Comparison of ENCODE assay signal across 21 cellular contexts in genomic region chr4:189200346-189200745, GRCh38.
DNase-seq lines count a peak whose midpoint lies in the region; ATAC-seq lines count a peak whose summit lies in the region.
"Had no signal": no experiment of that assay in that cellular context is flagged by ENCODE, and none has a peak within 500 bp of the region (broad histone marks: within the 10 kb centered on the region; RNA-seq: fewer than 3 reads in every experiment).

No MANE protein-coding gene starts in this region.

- DNase-seq in COR-L47 (lab: John Stamatoyannopoulos, UW) (peak; percentile 41), DMS153 treated with DMSO at 0.1 percent for 48 hours (lab: John Stamatoyannopoulos, UW; ENCODE audit: unreplicated experiment) (peak; percentile 82), NCI-H1436 treated with DMSO at 0.1 percent for 48 hours (lab: John Stamatoyannopoulos, UW) (peak; percentile 1), RPMI7951 (ENCODE audit: low read depth) (peak; percentile 1), amygdala (lab: John Stamatoyannopoulos, UW) (no peak), sciatic nerve (ENCODE audit: low spot score) (no peak)
- no peak for DNase-seq in stimulated activated naive CD8-positive, alpha-beta T cell treated with anti-CD3 and anti-CD28 coated beads, Interleukin-15, Interleukin-2, amounts not matched to agents 100 U/mL and 50 U/mL, for 24 hours
- DNase-seq: Caco-2; CD4-positive, CD25-positive, alpha-beta regulatory T cell; DMS 273 treated with DMSO at 0.1 percent for 48 hours; GDM1; HFFc6; Kasumi-1; MG63; NCI-H1930; NCI-H2171; NCI-H345; NCI-H526 treated with DMSO at 0.1 percent for 48 hours; PC-9; SIG-M5; SK-N-SH had no signal

- no peak for ATAC-seq in stimulated activated naive CD8-positive, alpha-beta T cell treated with anti-CD3 and anti-CD28 coated beads, Interleukin-15, Interleukin-2, amounts not matched to agents 100 U/mL and 50 U/mL, for 24 hours
- no peak for ATAC-seq in sciatic nerve

- intact Hi-C loops in sciatic nerve (cut with DNase I) = no loop called here

Comparison
In these comparisons a context has a peak if more than half of its experiments do, and no peak if none do; other contexts are left out.
1. DNase-seq: peak in COR-L47 (single experiment), DMS153 treated with DMSO at 0.1 percent for 48 hours (single experiment), NCI-H1436 treated with DMSO at 0.1 percent for 48 hours (single experiment) and RPMI7951 (single experiment); none in amygdala (0 of 56), stimulated activated naive CD8-positive, alpha-beta T cell treated with anti-CD3 and anti-CD28 coated beads, Interleukin-15, Interleukin-2, amounts not matched to agents 100 U/mL and 50 U/mL, for 24 hours (single experiment) and sciatic nerve (single experiment).